In genomic region chr1:228735871-228736586, GRCh38 we compare ENCODE assay signal across 8 cellular contexts. TPM values are rescaled to one million over a fixed set of nuclear protein-coding genes. Genes with fewer than 3 reads are reported as not detected.
DNase-seq lines count a peak whose midpoint lies in the region; ATAC-seq and TF ChIP-seq lines count a peak whose summit lies in the region.

No MANE protein-coding gene starts in this region.

- in situ Hi-C loops in HAP-1 (cut with MboI; ENCODE audit: low sequenced_read_pairs): no loop called here

- H3K4me1 Mint-ChIP-seq in T-cell: peaks cover 26 to 27% (median 26%) of the 10 kb centered on the region in 3 donors
- H3K4me1 Mint-ChIP-seq in stimulated activated memory B cell treated with anti-CD40 and anti-IgM and Interleukin-4, amounts not matched to agents 10 μg/mL and 1 μg/mL and 100 μg/mL, for 72 hours: peaks cover 16% of the 10 kb centered on the region

- H3K4me3 ChIP-seq in AG10803 (ENCODE audit: low read length) (peak overlapping the region; percentile 49), HAP-1 (peak overlapping the region; percentile 55)

- H3K27me3 ChIP-seq in HAP-1 (ENCODE audit: low read depth): no peaks in the 10 kb centered on the region

- POLR2A ChIA-PET in T-cell (lab: Charles Lee): interaction anchor here in 1 of 2 donors (0.6 to 1.2 kb wide), 2 partner anchors 465 to 519 kb away, joined by 5 to 9 read pairs; no protein-coding TSS in a partner anchor

- no peaks in the 10 kb centered on the region; the same call in 1 of the 2 replicates for H3K36me3 ChIP-seq in HAP-1 (replicated peaks)

- H3K36me3 Mint-ChIP-seq in T-cell: peaks cover 8% of the 10 kb centered on the region
- no peaks in the 10 kb centered on the region for H3K36me3 Mint-ChIP-seq in stimulated activated memory B cell treated with anti-CD40 and anti-IgM and Interleukin-4, amounts not matched to agents 10 μg/mL and 1 μg/mL and 100 μg/mL, for 72 hours

- peak; percentile 21 to 44 (median 30) for ATAC-seq in T-cell (replicated peaks in 1 of 4)
- ATAC-seq in left lobe of liver: peak; percentile 50
- ATAC-seq in stimulated activated memory B cell treated with anti-CD40 and anti-IgM and Interleukin-4, amounts not matched to agents 10 μg/mL and 1 μg/mL and 100 μg/mL, for 72 hours: peak; percentile 7
- no peak for ATAC-seq in GM21390 (IDR thresholded peaks at IDR 0.05; ENCODE audit: unreplicated experiment)
- no peak for ATAC-seq in GM18873 (IDR thresholded peaks at IDR 0.05; ENCODE audit: low FRiP score, unreplicated experiment)

- peaks cover 7 to 11% of the 10 kb centered on the region in 2 donors for H3K27me3 Mint-ChIP-seq in T-cell
- peaks cover 89% of the 10 kb centered on the region for H3K27me3 Mint-ChIP-seq in stimulated activated memory B cell treated with anti-CD40 and anti-IgM and Interleukin-4, amounts not matched to agents 10 μg/mL and 1 μg/mL and 100 μg/mL, for 72 hours

- H3K9me3 Mint-ChIP-seq in T-cell: no peaks in the 10 kb centered on the region
- H3K9me3 Mint-ChIP-seq in stimulated activated memory B cell treated with anti-CD40 and anti-IgM and Interleukin-4, amounts not matched to agents 10 μg/mL and 1 μg/mL and 100 μg/mL, for 72 hours: no peaks in the 10 kb centered on the region

- DNase-seq in AG10803 (ENCODE audit: low read depth): peak; percentile 19
- peak in 1 of 2 experiments; percentile 51 for DNase-seq in HAP-1 (ENCODE audit: low spot score in 2 of 2)
- DNase-seq in T-cell: peak in 27 of 34 experiments; percentile 4 to 43 (median 22)
- peak; percentile 23 for DNase-seq in central memory CD4-positive, alpha-beta T cell
- peak; percentile 80 for DNase-seq in left lobe of liver (ENCODE audit: low spot score)

- peaks cover 5% of the 10 kb centered on the region for H3K4me1 ChIP-seq in HAP-1

- H3K9me3 ChIP-seq in HAP-1: no peaks in the 10 kb centered on the region

- no peak for TF ChIP-seq CTCF in AG10803 (conservative IDR thresholded peaks at IDR 0.05; ENCODE audit: low read length)

- H3K4me3 Mint-ChIP-seq in T-cell: peak overlapping the region; percentile 85 to 90 (median 86)
- H3K4me3 Mint-ChIP-seq in stimulated activated memory B cell treated with anti-CD40 and anti-IgM and Interleukin-4, amounts not matched to agents 10 μg/mL and 1 μg/mL and 100 μg/mL, for 72 hours: peak overlapping the region; percentile 32

- peak overlapping the region; percentile 69 to 81 for H3K27ac Mint-ChIP-seq in T-cell
- H3K27ac Mint-ChIP-seq in stimulated activated memory B cell treated with anti-CD40 and anti-IgM and Interleukin-4, amounts not matched to agents 10 μg/mL and 1 μg/mL and 100 μg/mL, for 72 hours: no peak overlapping the region

- CTCF ChIA-PET in T-cell (lab: Charles Lee): interaction anchor here (0.8 to 4.2 kb wide), 7 partner anchors 9 to 746 kb away, joined by 3 to 28 read pairs (median 4); no protein-coding TSS in a partner anchor

RNA-seq across cellular contexts. Expression of gene RHOU, which starts 0.8 kb away (rescaled TPM):
- 1 to 10 TPM; 1.5 to 2.3 (median 1.8) TPM for total RNA-seq in T-cell
- total RNA-seq in left lobe of liver: 19.7 TPM

Comparison
In these comparisons a context has a peak if more than half of its experiments do, and no peak if none do; other contexts are left out.
1. ATAC-seq: peak in T-cell (4 of 4), left lobe of liver (single experiment) and stimulated activated memory B cell treated with anti-CD40 and anti-IgM and Interleukin-4, amounts not matched to agents 10 μg/mL and 1 μg/mL and 100 μg/mL, for 72 hours (single experiment); none in GM21390 (single experiment) and GM18873 (single experiment).